ENCODE assay signal across 8 cellular contexts in genomic region chr7:112788778-112789343, GRCh38. TPM values are rescaled to one million over a fixed set of nuclear protein-coding genes. Genes with fewer than 3 reads are reported as not detected.
A peak's percentile ranks its signal among the peaks of the same experiment; 100 is the strongest.
DNase-seq lines count a peak whose midpoint lies in the region; ATAC-seq and TF ChIP-seq lines count a peak whose summit lies in the region.

No MANE protein-coding gene starts in this region.

- no peak for TF ChIP-seq POLR2A in NB4 (IDR thresholded peaks at IDR 0.05; ENCODE audit: extremely low read depth, insufficient read length)

- H4K20me1 ChIP-seq in osteoblast (ENCODE audit: insufficient read depth, low read length) = no peaks in the 10 kb centered on the region

- H3K4me3 ChIP-seq in CD4-positive, alpha-beta memory T cell (ENCODE audit: low read length in 2 of 2) = peak overlapping the region; percentile 59 to 93
- H3K4me3 ChIP-seq in NB4 (ENCODE audit: low read depth, low read length) (peak overlapping the region; percentile 93), osteoblast (ENCODE audit: insufficient read depth, low read length) (peak overlapping the region; percentile 96)
- peak overlapping the region; percentile 96 for H3K4me3 ChIP-seq in effector memory CD4-positive, alpha-beta T cell (ENCODE audit: insufficient read depth, low read depth, low read length, poor library complexity, severe bottlenecking)

- DNase-seq in CD4-positive, alpha-beta memory T cell = no peak
- DNase-seq in NB4 (ENCODE audit: low read depth) (no peak), osteoblast (ENCODE audit: insufficient read length, low spot score, missing footprints) (no peak), islet precursor cell (no peak)
- DNase-seq in effector memory CD4-positive, alpha-beta T cell = no peak

- H3K27me3 ChIP-seq in CD4-positive, alpha-beta memory T cell (ENCODE audit: insufficient read depth, low read length) = no peaks in the 10 kb centered on the region
- H3K27me3 ChIP-seq in effector memory CD4-positive, alpha-beta T cell (replicated peaks; ENCODE audit: control insufficient read depth, insufficient read depth, low read length, poor library complexity, severe bottlenecking) = no peaks in the 10 kb centered on the region
- no peaks in the 10 kb centered on the region for H3K27me3 ChIP-seq in osteoblast (ENCODE audit: insufficient read depth, low read length)

- no peaks in the 10 kb centered on the region for H3K9me3 ChIP-seq in CD4-positive, alpha-beta memory T cell (ENCODE audit: control insufficient read depth in 1 of 2, low read length in 2 of 2)
- H3K9me3 ChIP-seq in effector memory CD4-positive, alpha-beta T cell (ENCODE audit: control insufficient read depth, low read length) = no peaks in the 10 kb centered on the region
- H3K9me3 ChIP-seq in osteoblast (ENCODE audit: low read depth, low read length) = no peaks in the 10 kb centered on the region

- no peaks in the 10 kb centered on the region for H3K36me3 ChIP-seq in CD4-positive, alpha-beta memory T cell (ENCODE audit: insufficient read depth, low read length)
- H3K36me3 ChIP-seq in effector memory CD4-positive, alpha-beta T cell (ENCODE audit: control insufficient read depth, insufficient read depth, low read length) = no peaks in the 10 kb centered on the region
- peaks cover 2% of the 10 kb centered on the region for H3K36me3 ChIP-seq in osteoblast (ENCODE audit: insufficient read depth, low read length)

- peaks cover 16% of the 10 kb centered on the region for H3K4me1 ChIP-seq in CD4-positive, alpha-beta memory T cell (ENCODE audit: insufficient read depth, low read length)
- peaks cover 9% of the 10 kb centered on the region for H3K4me1 ChIP-seq in effector memory CD4-positive, alpha-beta T cell (ENCODE audit: control insufficient read depth, insufficient read depth, low read length, poor library complexity, severe bottlenecking)
- peaks cover 10% of the 10 kb centered on the region for H3K4me1 ChIP-seq in osteoblast (ENCODE audit: insufficient read depth, low read length)

- TF ChIP-seq CTCF in NB4 (IDR thresholded peaks at IDR 0.05; ENCODE audit: low read depth, low read length) = no peak
- TF ChIP-seq CTCF in osteoblast (IDR thresholded peaks at IDR 0.05; ENCODE audit: extremely low read depth, low read depth, low read length) = no peak

- H3K79me2 ChIP-seq in osteoblast (ENCODE audit: insufficient read depth, low read length) = peaks cover 38% of the 10 kb centered on the region

- H3K4me1 Mint-ChIP-seq in CD4-positive, alpha-beta memory T cell = peaks cover 27 to 66% (median 45%) of the 10 kb centered on the region in 4 donors

- H3K27ac Mint-ChIP-seq in CD4-positive, alpha-beta memory T cell = peak overlapping the region; percentile 12 to 95 (median 82)

- H3K9me3 Mint-ChIP-seq in CD4-positive, alpha-beta memory T cell = no peaks in the 10 kb centered on the region

- H3K4me3 Mint-ChIP-seq in CD4-positive, alpha-beta memory T cell = peak overlapping the region; percentile 91 to 96 (median 94)

- H3K27me3 Mint-ChIP-seq in CD4-positive, alpha-beta memory T cell = no peaks in the 10 kb centered on the region

- no peak overlapping the region for H3K27ac ChIP-seq in CD4-positive, alpha-beta memory T cell (ENCODE audit: low read depth, low read length)
- no peak overlapping the region for H3K27ac ChIP-seq in effector memory CD4-positive, alpha-beta T cell (ENCODE audit: insufficient read depth, low read length, poor library complexity, severe bottlenecking)
- peak overlapping the region; percentile 91 for H3K27ac ChIP-seq in osteoblast (ENCODE audit: low read depth, low read length)

- POLR2A ChIA-PET in CD4-positive, alpha-beta memory T cell (lab: Charles Lee; ENCODE audit: partially characterized antibody) = interaction anchor here (2.8 kb wide), 1 partner anchor 151 kb away, joined by 16 read pairs; a partner anchor contains a TSS

- no peak for ATAC-seq in HG03045 (IDR thresholded peaks at IDR 0.05; ENCODE audit: unreplicated experiment)
- no peak for ATAC-seq in GM18868 (IDR thresholded peaks at IDR 0.05; ENCODE audit: unreplicated experiment)
- no peak for ATAC-seq in HG03139 (IDR thresholded peaks at IDR 0.05; ENCODE audit: unreplicated experiment)

- CTCF ChIA-PET in CD4-positive, alpha-beta memory T cell (lab: Charles Lee; ENCODE audit: partially characterized antibody) = no interaction called here

- peak overlapping the region; percentile 90 for H3K4me2 ChIP-seq in osteoblast (ENCODE audit: insufficient read depth, low read length)

- intact Hi-C loops in CD4-positive, alpha-beta memory T cell (cut with micrococcal nuclease) = loop anchor here (5.0 kb wide), 1 partner anchor 322 kb away; no protein-coding TSS in a partner anchor

- H2AFZ ChIP-seq in osteoblast (ENCODE audit: low read length) = peak overlapping the region; percentile 100

- H3K36me3 Mint-ChIP-seq in CD4-positive, alpha-beta memory T cell = peaks cover 13 to 22% of the 10 kb centered on the region in 2 donors

RNA-seq across cellular contexts. Expression of gene TMEM168, which starts 1.3 kb away (rescaled TPM):
- 10 to 100 TPM; 25.9 to 31.9 TPM for total RNA-seq in CD4-positive, alpha-beta memory T cell
- polyA plus RNA-seq in CD4-positive, alpha-beta memory T cell = 1 to 10 TPM; 3.7 to 5.9 TPM
- total RNA-seq in osteoblast = 17.4 and 21.5 TPM in 2 replicates
